In the genomic region with DNA sequence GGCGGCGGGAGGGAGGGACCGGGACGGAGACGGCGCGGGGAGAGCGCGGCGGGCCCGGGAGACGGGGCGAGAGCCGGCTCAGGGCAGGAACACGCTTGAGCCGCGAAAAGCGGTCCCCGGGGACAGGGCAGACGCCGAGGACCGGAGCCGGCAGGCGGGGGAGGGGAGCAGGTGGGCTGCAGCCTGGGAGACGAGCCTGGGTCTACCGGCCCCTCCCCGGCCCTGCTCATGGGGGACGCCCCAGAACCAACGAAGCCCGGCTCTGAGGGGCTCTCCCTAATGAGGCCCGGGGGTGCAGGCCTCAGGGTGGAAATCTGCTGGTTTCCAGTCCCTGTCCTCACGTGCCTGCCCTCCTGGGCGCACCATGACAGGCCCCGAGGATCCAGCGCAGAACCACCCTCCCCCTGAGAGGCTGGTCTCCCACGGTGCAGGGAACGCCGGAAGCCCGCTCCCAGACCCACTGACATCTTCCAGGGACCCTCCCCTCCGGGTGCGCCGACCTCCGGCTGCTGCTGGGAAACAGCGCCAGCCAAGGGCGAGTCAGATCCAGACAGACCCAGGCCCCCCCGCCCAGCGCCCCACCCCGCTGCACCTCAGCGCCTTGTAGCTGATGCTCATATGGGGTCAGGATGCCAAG, we compare ENCODE assay signal across 6 cellular contexts. TPM values are rescaled to one million over a fixed set of nuclear protein-coding genes. Genes with fewer than 3 reads are reported as not detected.
A peak's percentile ranks its signal among the peaks of the same experiment; 100 is the strongest.
DNase-seq lines count a peak whose midpoint lies in the region; ATAC-seq and TF ChIP-seq lines count a peak whose summit lies in the region.

No MANE protein-coding gene starts in this region.

- no peak overlapping the region for H3K27ac Mint-ChIP-seq in WTC11

- H3K27me3 ChIP-seq in mesendoderm (ENCODE audit: insufficient read depth, low read length, poor library complexity): peaks cover 2% of the 10 kb centered on the region

- H3K18ac ChIP-seq in mesendoderm (ENCODE audit: low read length): no peak overlapping the region

- no peaks in the 10 kb centered on the region for H3K4me1 ChIP-seq in mesendoderm (ENCODE audit: control insufficient read depth, low read depth, low read length)

- no peak overlapping the region for H3K4ac ChIP-seq in mesendoderm (ENCODE audit: low read depth, low read length)

- peaks cover 7% of the 10 kb centered on the region for H3K4me1 Mint-ChIP-seq in WTC11

- ATAC-seq in WTC11: peak; percentile 9
- ATAC-seq in GM19463 (IDR thresholded peaks at IDR 0.05; ENCODE audit: unreplicated experiment): no peak

- DNase-seq in GM10266 (ENCODE audit: extremely low spot score) (peak; percentile 67), WTC11 (ENCODE audit: low spot score) (peak; percentile 48), mesendoderm (no peak), NCI-H187 treated with DMSO at 0.1 percent for 48 hours (lab: John Stamatoyannopoulos, UW) (no peak), AG20443 (ENCODE audit: low spot score) (no peak)

- H3K4me3 ChIP-seq in mesendoderm (ENCODE audit: low read length): no peak overlapping the region

- H2AK5ac ChIP-seq in mesendoderm (ENCODE audit: low read length): no peak overlapping the region

- H3K9ac ChIP-seq in mesendoderm (ENCODE audit: low read length): peak overlapping the region; percentile 16

- H3K27ac ChIP-seq in mesendoderm (ENCODE audit: low read depth, low read length): no peak overlapping the region

- no peak overlapping the region for H2BK15ac ChIP-seq in mesendoderm (replicated peaks; ENCODE audit: low read depth)

- WGBS in mesendoderm (ENCODE audit: extremely low coverage, insufficient coverage, low lambda C conversion rate): no CpG with 5 or more reads among the region's 49 CpGs

- H4K8ac ChIP-seq in mesendoderm (ENCODE audit: low read depth, low read length): no peak overlapping the region

- peaks cover 3% of the 10 kb centered on the region; the same call in 1 of the 2 replicates for H3K9me3 Mint-ChIP-seq in WTC11

- H3K79me1 ChIP-seq in mesendoderm (ENCODE audit: low read length): no peaks in the 10 kb centered on the region

- H3K4me3 Mint-ChIP-seq in WTC11: peak overlapping the region; percentile 27; the same call in 1 of the 2 replicates

- H3K36me3 Mint-ChIP-seq in WTC11: no peaks in the 10 kb centered on the region

- peaks cover 45% of the 10 kb centered on the region for H3K27me3 Mint-ChIP-seq in WTC11 (ENCODE audit: low read depth)

- H3K36me3 ChIP-seq in mesendoderm (ENCODE audit: control insufficient read depth, insufficient read depth, low read length): no peaks in the 10 kb centered on the region

- H2BK120ac ChIP-seq in mesendoderm (ENCODE audit: low read depth, low read length): no peak overlapping the region

- TF ChIP-seq CTCF in GM10266 (IDR thresholded peaks at IDR 0.05; ENCODE audit: control insufficient read depth, insufficient read depth, low read depth, missing control alignments): no peak
- no peak for TF ChIP-seq CTCF in WTC11 (IDR thresholded peaks at IDR 0.05)

- H4K5ac ChIP-seq in mesendoderm (ENCODE audit: low read length): no peak overlapping the region

- H3K4me2 ChIP-seq in mesendoderm (ENCODE audit: low read length): no peak overlapping the region

- POLR2A ChIA-PET in WTC11 (lab: Charles Lee): no interaction called here

- H3K79me2 ChIP-seq in mesendoderm (ENCODE audit: control insufficient read depth, insufficient read depth, low read length): no peaks in the 10 kb centered on the region

- H3K23ac ChIP-seq in mesendoderm (ENCODE audit: low read length): no peak overlapping the region

- CTCF ChIA-PET in WTC11 (lab: Charles Lee): interaction anchor here (0.8 kb wide), 1 partner anchor 12 kb away, joined by 5 read pairs; no protein-coding TSS in a partner anchor

- no peak overlapping the region for H2BK5ac ChIP-seq in mesendoderm (ENCODE audit: low read length)

- H3K56ac ChIP-seq in mesendoderm (ENCODE audit: low read length): peak overlapping the region; percentile 49

TF ChIP-seq in WTC11, 78 proteins besides CTCF, POLR2A, EP300 and RAD21:
- TF ChIP-seq NR2C2 (CRISPR knock-in tag; IDR thresholded peaks at IDR 0.05) (no peak), GTF2I (CRISPR knock-in tag; conservative IDR thresholded peaks at IDR 0.05) (no peak), SMAD3 (CRISPR knock-in tag; IDR thresholded peaks at IDR 0.05; ENCODE audit: borderline replicate concordance) (no peak)
- TF ChIP-seq, protein P1, sequence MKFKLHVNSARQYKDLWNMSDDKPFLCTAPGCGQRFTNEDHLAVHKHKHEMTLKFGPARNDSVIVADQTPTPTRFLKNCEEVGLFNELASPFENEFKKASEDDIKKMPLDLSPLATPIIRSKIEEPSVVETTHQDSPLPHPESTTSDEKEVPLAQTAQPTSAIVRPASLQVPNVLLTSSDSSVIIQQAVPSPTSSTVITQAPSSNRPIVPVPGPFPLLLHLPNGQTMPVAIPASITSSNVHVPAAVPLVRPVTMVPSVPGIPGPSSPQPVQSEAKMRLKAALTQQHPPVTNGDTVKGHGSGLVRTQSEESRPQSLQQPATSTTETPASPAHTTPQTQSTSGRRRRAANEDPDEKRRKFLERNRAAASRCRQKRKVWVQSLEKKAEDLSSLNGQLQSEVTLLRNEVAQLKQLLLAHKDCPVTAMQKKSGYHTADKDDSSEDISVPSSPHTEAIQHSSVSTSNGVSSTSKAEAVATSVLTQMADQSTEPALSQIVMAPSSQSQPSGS (CRISPR knock-in tag; IDR thresholded peaks at IDR 0.05; ENCODE audit: borderline replicate concordance, low read depth): no peak
- TF ChIP-seq, protein P2, sequence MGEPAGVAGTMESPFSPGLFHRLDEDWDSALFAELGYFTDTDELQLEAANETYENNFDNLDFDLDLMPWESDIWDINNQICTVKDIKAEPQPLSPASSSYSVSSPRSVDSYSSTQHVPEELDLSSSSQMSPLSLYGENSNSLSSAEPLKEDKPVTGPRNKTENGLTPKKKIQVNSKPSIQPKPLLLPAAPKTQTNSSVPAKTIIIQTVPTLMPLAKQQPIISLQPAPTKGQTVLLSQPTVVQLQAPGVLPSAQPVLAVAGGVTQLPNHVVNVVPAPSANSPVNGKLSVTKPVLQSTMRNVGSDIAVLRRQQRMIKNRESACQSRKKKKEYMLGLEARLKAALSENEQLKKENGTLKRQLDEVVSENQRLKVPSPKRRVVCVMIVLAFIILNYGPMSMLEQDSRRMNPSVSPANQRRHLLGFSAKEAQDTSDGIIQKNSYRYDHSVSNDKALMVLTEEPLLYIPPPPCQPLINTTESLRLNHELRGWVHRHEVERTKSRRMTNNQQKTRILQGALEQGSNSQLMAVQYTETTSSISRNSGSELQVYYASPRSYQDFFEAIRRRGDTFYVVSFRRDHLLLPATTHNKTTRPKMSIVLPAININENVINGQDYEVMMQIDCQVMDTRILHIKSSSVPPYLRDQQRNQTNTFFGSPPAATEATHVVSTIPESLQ (CRISPR knock-in tag; IDR thresholded peaks at IDR 0.05): 0 out of 2 replicates have a peak, but pooled peaks have one; percentile 27

RNA-seq across cellular contexts. Expression of a gene that starts 0.6 kb away (rescaled TPM):
- 26.0 to 35.7 TPM (median 34.9 TPM) in 3 replicates for total RNA-seq in WTC11 (2021)
- polyA plus RNA-seq in mesendoderm (2013, experiment 1 of 2): 8.6 TPM
- 9.6 TPM for polyA plus RNA-seq in mesendoderm (2013, experiment 2 of 2)

RNA-seq across cellular contexts. Expression of a gene that starts 21.1 kb away (rescaled TPM):
- total RNA-seq in WTC11 (2021): 170 to 210 TPM (median 205 TPM) in 3 replicates
- polyA plus RNA-seq in mesendoderm (2013, experiment 1 of 2): 145 TPM
- polyA plus RNA-seq in mesendoderm (2013, experiment 2 of 2): 147 TPM

RNA-seq across cellular contexts. Expression of a gene that starts 27.0 kb away (rescaled TPM):
- total RNA-seq in WTC11 (2021): 99.8 to 112 TPM (median 108 TPM) in 3 replicates
- 20.9 TPM for polyA plus RNA-seq in mesendoderm (2013, experiment 1 of 2)
- 20.4 TPM for polyA plus RNA-seq in mesendoderm (2013, experiment 2 of 2)

RNA-seq across cellular contexts. Expression of a gene that starts 37.7 kb away (rescaled TPM):
- total RNA-seq in WTC11 (2021): 0.22 to 0.53 TPM (median 0.32 TPM) in 3 replicates
- 0.08 TPM for polyA plus RNA-seq in mesendoderm (2013, experiment 1 of 2)
- polyA plus RNA-seq in mesendoderm (2013, experiment 2 of 2): 0.07 TPM

RNA-seq across cellular contexts. Expression of a gene that starts 48.1 kb away (rescaled TPM):
- 0.21 to 0.46 TPM (median 0.26 TPM) in 3 replicates for total RNA-seq in WTC11 (2021)
- 0.11 TPM for polyA plus RNA-seq in mesendoderm (2013, experiment 1 of 2)
- 0.10 TPM for polyA plus RNA-seq in mesendoderm (2013, experiment 2 of 2)

Comparison
In these comparisons a context has a peak if more than half of its experiments do, and no peak if none do; other contexts are left out.
1. DNase-seq: peak in GM10266 (single experiment) and WTC11 (single experiment); none in mesendoderm (single experiment), NCI-H187 treated with DMSO at 0.1 percent for 48 hours (single experiment) and AG20443 (single experiment).